Comparison of ENCODE assay signal across 5 cellular contexts in the genomic region with DNA sequence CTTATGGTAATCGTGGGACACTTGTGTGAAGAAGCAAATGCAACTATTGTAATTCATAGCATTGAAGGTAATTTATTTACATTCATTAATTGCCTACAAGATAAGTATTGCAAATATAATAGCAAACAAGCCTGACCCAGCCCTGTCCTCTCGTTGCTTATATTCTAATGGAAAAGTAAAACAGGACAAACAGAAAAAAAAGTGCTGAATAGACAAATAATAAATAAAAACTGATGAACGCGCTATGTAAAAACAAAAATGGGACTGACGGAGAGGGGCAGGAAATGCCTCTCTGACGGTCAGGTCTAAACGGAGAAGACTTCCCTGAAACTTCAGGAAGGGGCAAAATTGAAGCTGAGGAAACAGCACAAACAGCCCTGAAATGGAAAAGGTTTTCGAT.
DNase-seq lines count a peak whose midpoint lies in the region; ATAC-seq, FAIRE-seq and TF ChIP-seq lines count a peak whose summit lies in the region.
"Not testable (repeated sequence)": the region's sequence is repeated elsewhere in the genome, so short reads cannot be mapped to it uniquely, and the experiment has no call there.

No MANE protein-coding gene starts in this region.

- not testable (repeated sequence) for H4K20me1 ChIP-seq in IMR-90 (ENCODE audit: insufficient read depth, low read length); smooth muscle cell (ENCODE audit: low read depth)

- TF ChIP-seq CTCF in A549 (IDR thresholded peaks at IDR 0.05); IMR-90 (conservative IDR thresholded peaks at IDR 0.05; ENCODE audit: low read depth, low read length); esophagus muscularis mucosa (IDR thresholded peaks at IDR 0.05); smooth muscle cell (IDR thresholded peaks at IDR 0.05; ENCODE audit: borderline replicate concordance, insufficient read depth, poor library complexity, severe bottlenecking): not testable (repeated sequence)

- not testable (repeated sequence) for TF ChIP-seq EP300 in A549 (IDR thresholded peaks at IDR 0.05); esophagus muscularis mucosa (IDR thresholded peaks at IDR 0.05)

- not testable (repeated sequence) for H3K9me1 ChIP-seq in IMR-90 (ENCODE audit: insufficient read depth, low read length)

- not testable (repeated sequence) for H3K9me3 Mint-ChIP-seq in dendritic cell treated with granulocyte-macrophage colony-stimulating factor and Interleukin-4, amounts not matched to agents 40 ng/mL and 50 ng/mL, for 4 days

- H3K23ac ChIP-seq in IMR-90 (ENCODE audit: low read depth, low read length), result not testable (repeated sequence)

- H4K91ac ChIP-seq in IMR-90 (ENCODE audit: insufficient read depth, low read depth, low read length), result not testable (repeated sequence)

- intact Hi-C loops in IMR-90 (cut with micrococcal nuclease); dendritic cell treated with granulocyte-macrophage colony-stimulating factor and Interleukin-4, amounts not matched to agents 40 ng/mL and 50 ng/mL, for 4 days (cut with micrococcal nuclease); esophagus muscularis mucosa (cut with DNase I): not testable (repeated sequence)

- dilution Hi-C loops in IMR-90 (cut with HindIII; ENCODE audit: low sequenced_read_pairs, unreplicated experiment), result not testable (repeated sequence)

- TF ChIP-seq RAD21 in A549 (conservative IDR thresholded peaks at IDR 0.05 in 1 of 2, IDR thresholded peaks at IDR 0.05 in 1 of 2); IMR-90 (IDR thresholded peaks at IDR 0.05; ENCODE audit: low read length): not testable (repeated sequence)

- WGBS in A549 (ENCODE audit: missing lambda C conversion rate), result 62% methylated on average over 8 of the region's 8 CpGs
- 80% methylated on average over 2 of the region's 8 CpGs; no CpG with 5 or more reads in 1 of the 2 experiments for WGBS in IMR-90 (ENCODE audit: extremely low coverage in 2 of 2, insufficient read length in 1 of 2), 2 experiments
- WGBS in esophagus muscularis mucosa, result 84% methylated on average over 6 of the region's 8 CpGs
- 92% methylated on average over 8 of the region's 8 CpGs for WGBS in smooth muscle cell (ENCODE audit: low lambda C conversion rate)

- not testable (repeated sequence) for H2BK120ac ChIP-seq in IMR-90 (ENCODE audit: low read depth, low read length)

- POLR2A ChIA-PET in A549 (lab: Yijun Ruan, JAX); IMR-90 (lab: Charles Lee; ENCODE audit: unreplicated experiment): not testable (repeated sequence)

- H3K56ac ChIP-seq in IMR-90 (ENCODE audit: extremely low read depth, insufficient read depth, low read length), result not testable (repeated sequence)

- not testable (repeated sequence) for H3K27ac ChIP-seq in A549; IMR-90 (ENCODE audit: insufficient read depth, low read length); esophagus muscularis mucosa (replicated peaks in 1 of 4)
- H3K27ac ChIP-seq in smooth muscle cell (ENCODE audit: low read depth), result peak overlapping the region; percentile 75

- H4K8ac ChIP-seq in IMR-90 (ENCODE audit: low read depth in 2 of 2, low read length in 2 of 2), result not testable (repeated sequence)

- not testable (repeated sequence) for H3K14ac ChIP-seq in IMR-90 (replicated peaks; ENCODE audit: low read depth, low read length)

- not testable (repeated sequence) for H3K27me3 ChIP-seq in IMR-90 (ENCODE audit: control insufficient read depth, insufficient read depth, low read length); esophagus muscularis mucosa; smooth muscle cell (ENCODE audit: low read depth)

- in situ Hi-C loops in IMR-90 (cut with MboI; ENCODE audit: low sequenced_read_pairs), result not testable (repeated sequence)

- not testable (repeated sequence) for H3K36me3 ChIP-seq in IMR-90 (ENCODE audit: control insufficient read depth, insufficient read depth, low read length); esophagus muscularis mucosa; smooth muscle cell (ENCODE audit: low read depth)

- ATAC-seq in A549; IMR-90 (ENCODE audit: low read depth): not testable (repeated sequence)

- H3K4me1 Mint-ChIP-seq in dendritic cell treated with granulocyte-macrophage colony-stimulating factor and Interleukin-4, amounts not matched to agents 40 ng/mL and 50 ng/mL, for 4 days (ENCODE audit: low read depth), result peaks cover 33% of the 10 kb centered on the region

- not testable (repeated sequence) for H4K5ac ChIP-seq in IMR-90 (ENCODE audit: low read depth, low read length)

- not testable (repeated sequence) for H3K79me1 ChIP-seq in IMR-90 (ENCODE audit: low read depth in 1 of 2, low read length in 2 of 2)

- not testable (repeated sequence) for H3K4me1 ChIP-seq in A549; IMR-90 (ENCODE audit: control insufficient read depth, insufficient read depth, low read length); esophagus muscularis mucosa; smooth muscle cell (ENCODE audit: low read depth)

- not testable (repeated sequence) for H2AFZ ChIP-seq in IMR-90 (replicated peaks; ENCODE audit: low read length, poor library complexity); smooth muscle cell (ENCODE audit: low read depth)

- not testable (repeated sequence) for H2BK20ac ChIP-seq in IMR-90 (ENCODE audit: low read depth, low read length)

- CTCF ChIA-PET in A549 (lab: Yijun Ruan, JAX); IMR-90 (lab: Yijun Ruan, JAX): not testable (repeated sequence)

- not testable (repeated sequence) for H2BK15ac ChIP-seq in IMR-90 (ENCODE audit: low read depth, low read length)

- BruUV-seq in IMR-90 (replicated peaks; lab: Mats Ljungman, UMichigan), result not testable (repeated sequence)

- H2AK5ac ChIP-seq in IMR-90 (ENCODE audit: low read depth, low read length), result not testable (repeated sequence)

- H3K4me3 ChIP-seq in A549; IMR-90 (ENCODE audit: insufficient read depth, low read depth, low read length); esophagus muscularis mucosa; smooth muscle cell: not testable (repeated sequence)

- not testable (repeated sequence) for H3K4me2 ChIP-seq in A549; IMR-90 (ENCODE audit: low read depth, low read length); smooth muscle cell

- FAIRE-seq in A549 (lab: Jason Lieb, UNC), result not testable (repeated sequence)

- not testable (repeated sequence) for TF ChIP-seq POLR2A in A549 (IDR thresholded peaks at IDR 0.05; ENCODE audit: low read length); IMR-90 (IDR thresholded peaks at IDR 0.05; ENCODE audit: low read depth, low read length); esophagus muscularis mucosa (IDR thresholded peaks at IDR 0.05; ENCODE audit: low read depth)

- not testable (repeated sequence) for H2BK5ac ChIP-seq in IMR-90 (ENCODE audit: low read depth, low read length, poor library complexity, severe bottlenecking)

- H3K4me3 Mint-ChIP-seq in dendritic cell treated with granulocyte-macrophage colony-stimulating factor and Interleukin-4, amounts not matched to agents 40 ng/mL and 50 ng/mL, for 4 days, result not testable (repeated sequence)

- not testable (repeated sequence) for H3K79me2 ChIP-seq in smooth muscle cell (ENCODE audit: low read depth)

- not testable (repeated sequence) for H3K9ac ChIP-seq in IMR-90 (ENCODE audit: low read depth, low read length); smooth muscle cell (ENCODE audit: low read depth)

- not testable (repeated sequence) for DNase-seq in A549 (ENCODE audit: low read depth in 1 of 2, low spot score in 1 of 2); IMR-90; smooth muscle cell (lab: John Stamatoyannopoulos, UW; ENCODE audit: unreplicated experiment)
- DNase-seq in esophagus muscularis mucosa (ENCODE audit: extremely low spot score), result peak; percentile 12

- H3K27ac Mint-ChIP-seq in dendritic cell treated with granulocyte-macrophage colony-stimulating factor and Interleukin-4, amounts not matched to agents 40 ng/mL and 50 ng/mL, for 4 days, result peak overlapping the region; percentile 22

- not testable (repeated sequence) for H3K9me3 ChIP-seq in A549; IMR-90 (ENCODE audit: control insufficient read depth, insufficient read depth, low read length); esophagus muscularis mucosa; smooth muscle cell (replicated peaks; ENCODE audit: low read depth)

- not testable (repeated sequence) for H3K36me3 Mint-ChIP-seq in dendritic cell treated with granulocyte-macrophage colony-stimulating factor and Interleukin-4, amounts not matched to agents 40 ng/mL and 50 ng/mL, for 4 days (ENCODE audit: low read depth)

- not testable (repeated sequence) for H3K27me3 Mint-ChIP-seq in dendritic cell treated with granulocyte-macrophage colony-stimulating factor and Interleukin-4, amounts not matched to agents 40 ng/mL and 50 ng/mL, for 4 days

- H3F3A ChIP-seq in smooth muscle cell (ENCODE audit: low read depth), result not testable (repeated sequence)

- H3K18ac ChIP-seq in IMR-90 (ENCODE audit: low read depth, low read length), result not testable (repeated sequence)

- not testable (repeated sequence) for H3K4ac ChIP-seq in IMR-90 (ENCODE audit: low read depth, low read length)

- not testable (repeated sequence) for H2AK9ac ChIP-seq in IMR-90 (replicated peaks; ENCODE audit: low read depth, low read length, poor library complexity)

TF ChIP-seq in A549, 52 proteins besides CTCF, POLR2A, EP300 and RAD21:
- TF ChIP-seq MAFK (IDR thresholded peaks at IDR 0.05; ENCODE audit: partially characterized antibody), result peak; percentile 57
TF ChIP-seq in A549: peak in this region for 1; not testable (repeated sequence) for 51.

TF ChIP-seq in IMR-90, 13 proteins besides CTCF, POLR2A, EP300 and RAD21:
- TF ChIP-seq MAFK (IDR thresholded peaks at IDR 0.05; ENCODE audit: low read depth, low read length), result peak; percentile 90
TF ChIP-seq in IMR-90: peak in this region for 1; not testable (repeated sequence) for 12.
